Comparison of ENCODE assay signal across 8 cellular contexts in the genomic region with DNA sequence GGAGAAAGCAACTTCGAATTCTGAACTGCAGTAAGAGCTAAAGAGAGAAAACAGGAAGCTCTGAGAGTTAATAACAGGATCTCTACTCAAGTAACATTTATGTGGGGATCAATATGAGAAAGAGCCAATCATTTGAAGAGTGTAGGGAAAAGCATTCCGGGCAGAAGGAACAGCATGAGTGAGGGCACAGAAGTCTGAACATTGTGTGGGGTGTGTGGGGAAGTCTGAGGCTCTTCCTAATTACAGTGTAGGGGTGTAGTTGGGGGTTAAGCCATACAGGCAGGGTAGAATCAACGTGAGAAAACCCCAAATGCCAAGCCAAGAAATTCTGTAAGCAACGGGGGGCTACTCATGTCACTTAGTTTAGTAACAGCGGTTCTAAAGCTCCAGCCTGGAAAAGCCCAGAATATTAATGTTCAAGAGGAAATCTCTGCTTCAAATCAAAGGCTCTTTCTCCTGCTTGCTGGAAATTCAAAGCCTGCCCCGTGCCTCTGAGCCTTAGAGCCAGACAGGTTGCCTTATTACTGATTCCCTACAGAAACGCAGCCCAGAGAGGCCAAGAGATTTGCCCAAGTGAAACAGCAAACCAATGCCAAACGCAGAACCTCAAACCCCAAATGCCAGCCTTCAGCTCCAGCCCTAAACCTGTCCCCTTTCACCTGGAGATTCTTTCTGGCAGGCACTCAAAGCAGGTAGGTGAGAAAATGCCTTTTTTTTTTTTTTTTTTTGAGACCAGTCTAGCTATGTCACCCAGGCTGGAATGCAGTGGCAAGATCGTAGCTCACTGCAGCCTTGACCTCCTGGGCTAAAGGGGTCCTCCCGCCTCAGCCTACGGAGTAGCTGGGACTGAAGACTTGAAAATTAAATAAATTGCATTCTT. TPM values are rescaled to one million over a fixed set of nuclear protein-coding genes. Genes with fewer than 3 reads are reported as not detected.
A peak's percentile ranks its signal among the peaks of the same experiment; 100 is the strongest.
DNase-seq lines count a peak whose midpoint lies in the region; ATAC-seq and TF ChIP-seq lines count a peak whose summit lies in the region.

No MANE protein-coding gene starts in this region.

- H4K20me1 ChIP-seq in fibroblast of lung (ENCODE audit: control insufficient read depth, extremely low read depth, insufficient read depth, low read length), result no peaks in the 10 kb centered on the region

- no peak overlapping the region for H2AFZ ChIP-seq in fibroblast of lung (ENCODE audit: low read length)

- H3K27ac ChIP-seq in SJSA1 (peak overlapping the region; percentile 88), fibroblast of lung (ENCODE audit: insufficient read depth, low read length) (peak overlapping the region; percentile 92), spleen (peak overlapping the region; percentile 91 to 99 (median 94))

- H3K27me3 ChIP-seq in SJSA1 (replicated peaks) (no peaks in the 10 kb centered on the region), fibroblast of lung (ENCODE audit: control insufficient read depth, insufficient read depth, low read length) (no peaks in the 10 kb centered on the region), spleen (replicated peaks in 1 of 7) (no peaks in the 10 kb centered on the region)

- H3K36me3 ChIP-seq in SJSA1, result no peaks in the 10 kb centered on the region
- no peaks in the 10 kb centered on the region for H3K36me3 ChIP-seq in fibroblast of lung (ENCODE audit: control insufficient read depth, insufficient read depth, low read length)
- H3K36me3 ChIP-seq in spleen, result no peaks in the 10 kb centered on the region

- TF ChIP-seq POLR2A in spleen (IDR thresholded peaks at IDR 0.05), result no peak

- H3K79me2 ChIP-seq in fibroblast of lung (ENCODE audit: control insufficient read depth, insufficient read depth, low read length), result no peaks in the 10 kb centered on the region

- H3K4me1 ChIP-seq in SJSA1 (replicated peaks), result peaks cover 49% of the 10 kb centered on the region
- peaks cover 45% of the 10 kb centered on the region for H3K4me1 ChIP-seq in fibroblast of lung (ENCODE audit: control insufficient read depth, extremely low read depth, insufficient read depth, low read length)
- peaks cover 70 to 100% (median 96%) of the 10 kb centered on the region in 6 donors for H3K4me1 ChIP-seq in spleen

- WGBS in spleen, 5 donors, result 41 to 60% (median 43%) methylated on average over 11 of the region's 11 CpGs

- H3K4me3 ChIP-seq in HFF-Myc (replicated peaks; ENCODE audit: low read depth, low read length), result peak overlapping the region; percentile 33; the same call in 1 of the 2 replicates
- peak overlapping the region; percentile 36 for H3K4me3 ChIP-seq in SJSA1
- H3K4me3 ChIP-seq in fibroblast of lung (replicated peaks in 1 of 4; ENCODE audit: control extremely low read depth in 1 of 4, insufficient read depth in 1 of 4, low read depth in 3 of 4, low read length in 4 of 4), result peak overlapping the region in 1 of 4 experiments; percentile 9
- peak overlapping the region in 6 of 8 donors; percentile 31 to 69 (median 34) for H3K4me3 ChIP-seq in spleen

- H3K9ac ChIP-seq in fibroblast of lung (ENCODE audit: insufficient read depth, low read length), result no peak overlapping the region

- TF ChIP-seq CTCF in HFF-Myc (IDR thresholded peaks at IDR 0.05; ENCODE audit: low read depth, low read length, missing control alignments) (no peak), fibroblast of lung (conservative IDR thresholded peaks at IDR 0.05 in 1 of 2, IDR thresholded peaks at IDR 0.05 in 1 of 2; ENCODE audit: low read depth in 1 of 2, low read length in 2 of 2) (no peak), spleen (IDR thresholded peaks at IDR 0.05 in 8 of 11, conservative IDR thresholded peaks at IDR 0.05 in 3 of 11) (no peak)

- no peak for DNase-seq in HFF-Myc (ENCODE audit: extremely low read depth, low read depth)
- no peak for DNase-seq in SJSA1 (ENCODE audit: low read depth in 1 of 2, low spot score in 2 of 2)
- no peak for DNase-seq in fibroblast of lung (ENCODE audit: low read depth in 2 of 2)
- peak; percentile 64 for DNase-seq in spleen
- DNase-seq in COLO829 (ENCODE audit: low spot score), result no peak
- DNase-seq in NCI-H2081 (lab: John Stamatoyannopoulos, UW), result no peak

- ATAC-seq in HG03159 (IDR thresholded peaks at IDR 0.05; ENCODE audit: unreplicated experiment) (no peak), GM21526 (IDR thresholded peaks at IDR 0.05; ENCODE audit: low FRiP score, unreplicated experiment) (no peak)

- no peak overlapping the region for H3K4me2 ChIP-seq in fibroblast of lung (ENCODE audit: extremely low read depth, insufficient read depth, low read length)

- intact Hi-C loops in spleen (cut with DNase I; ENCODE audit: low total_unique reads), result no loop called here

- no peaks in the 10 kb centered on the region for H3K9me3 ChIP-seq in SJSA1 (replicated peaks)
- H3K9me3 ChIP-seq in fibroblast of lung (ENCODE audit: control insufficient read depth, insufficient read depth, low read depth, low read length), result no peaks in the 10 kb centered on the region
- H3K9me3 ChIP-seq in spleen, result no peaks in the 10 kb centered on the region

RNA-seq across cellular contexts. Expression of gene DNAJB12, which starts 36.1 kb away (rescaled TPM):
- 36.1 and 42.3 TPM in 2 replicates for total RNA-seq in SJSA1 (2014; rRNA removed; shearing (Covaris generic))
- total RNA-seq in fibroblast of lung (20.5 and 26.3 TPM in 2 replicates), spleen (10 to 100 TPM; 32.7 to 55.4 (median 41.6) TPM)
- polyA plus RNA-seq in fibroblast of lung (16.0 and 17.2 TPM in 2 replicates), spleen (10 to 100 TPM; 13.6 to 16.5 (median 14.3) TPM)
- 28.0 and 28.7 TPM in 2 replicates for polyA plus RNA-seq in fibroblast of lung (2012)
- polyA minus RNA-seq in fibroblast of lung (ENCODE audit: low replicate concordance), result 36.0 and 54.5 TPM in 2 replicates

RNA-seq across cellular contexts. Expression of gene DDIT4, which starts 44.9 kb away (rescaled TPM):
- 13.6 and 20.6 TPM in 2 replicates for total RNA-seq in SJSA1 (2014; rRNA removed; shearing (Covaris generic))
- total RNA-seq in fibroblast of lung, result 662 and 712 TPM in 2 replicates
- 26.3 and 51.3 TPM in 2 replicates for polyA plus RNA-seq in fibroblast of lung
- 41.9 and 71.5 TPM in 2 replicates for polyA plus RNA-seq in fibroblast of lung (2012)
- polyA minus RNA-seq in fibroblast of lung (ENCODE audit: low replicate concordance), result 16.6 and 31.2 TPM in 2 replicates
- total RNA-seq in spleen, result 100 to 1,000 TPM; 103 to 308 (median 249) TPM
- polyA plus RNA-seq in spleen, result 100 to 1,000 TPM in 2 of 3 donors, 10 to 100 TPM in 1; 99.3 to 247 (median 209) TPM
